Comparison of ENCODE assay signal across 22 cellular contexts in genomic region chr6:35945650-35946025, GRCh38. TPM values are rescaled to one million over a fixed set of nuclear protein-coding genes. Genes with fewer than 3 reads are reported as not detected.
DNase-seq lines count a peak whose midpoint lies in the region; ATAC-seq, FAIRE-seq and TF ChIP-seq lines count a peak whose summit lies in the region.
"Had no signal": no experiment of that assay in that cellular context is flagged by ENCODE, and none has a peak within 500 bp of the region (broad histone marks: within the 10 kb centered on the region; RNA-seq: fewer than 3 reads in every experiment).

No MANE protein-coding gene starts in this region.

- POLR2A ChIA-PET in IMR-90 (lab: Charles Lee; ENCODE audit: unreplicated experiment), result no interaction called here

- no peak overlapping the region for H3K56ac ChIP-seq in IMR-90 (ENCODE audit: extremely low read depth, insufficient read depth, low read length)

- H3K9ac ChIP-seq in IMR-90 (ENCODE audit: low read depth, low read length), result no peak overlapping the region
- H3K9ac ChIP-seq: BLaER1 had no signal

- H3K4me1 ChIP-seq in IMR-90 (ENCODE audit: control insufficient read depth, insufficient read depth, low read length) (no peaks in the 10 kb centered on the region), heart left ventricle (no peaks in the 10 kb centered on the region)
- H3K4me1 ChIP-seq: BLaER1 had no signal

- dilution Hi-C loops in IMR-90 (cut with HindIII; ENCODE audit: low sequenced_read_pairs, unreplicated experiment), result no loop called here

- H2BK120ac ChIP-seq in IMR-90 (ENCODE audit: low read depth, low read length), result no peak overlapping the region

- H3K36me3 ChIP-seq in IMR-90 (ENCODE audit: control insufficient read depth, insufficient read depth, low read length), result no peaks in the 10 kb centered on the region
- no peaks in the 10 kb centered on the region for H3K36me3 ChIP-seq in bronchial epithelial cell (ENCODE audit: control insufficient read depth, insufficient read depth, low read length)
- H3K36me3 ChIP-seq in heart left ventricle, result no peaks in the 10 kb centered on the region
- H3K36me3 ChIP-seq: BLaER1 had no signal

- H4K20me1 ChIP-seq in IMR-90 (ENCODE audit: insufficient read depth, low read length), result no peaks in the 10 kb centered on the region; the same call in 1 of the 2 replicates
- H4K20me1 ChIP-seq: BLaER1 had no signal

- no peak overlapping the region for H2BK20ac ChIP-seq in IMR-90 (ENCODE audit: low read depth, low read length)

- TF ChIP-seq POLR2A in IMR-90 (IDR thresholded peaks at IDR 0.05; ENCODE audit: low read depth, low read length) (no peak), heart left ventricle (IDR thresholded peaks at IDR 0.05) (no peak)

- BruUV-seq in IMR-90 (replicated peaks; lab: Mats Ljungman, UMichigan), result no TSS peak

- no peak overlapping the region for H3K4me3 ChIP-seq in IMR-90 (ENCODE audit: insufficient read depth, low read depth, low read length)
- H3K4me3 ChIP-seq in bronchial epithelial cell (ENCODE audit: low read depth, low read length), result no peak overlapping the region
- H3K4me3 ChIP-seq in heart left ventricle, result no peak overlapping the region
- H3K4me3 ChIP-seq: BLaER1, SK-N-MC had no signal

- no peaks in the 10 kb centered on the region for H3K9me3 ChIP-seq in IMR-90 (ENCODE audit: control insufficient read depth, insufficient read depth, low read length)
- no peaks in the 10 kb centered on the region for H3K9me3 ChIP-seq in heart left ventricle

- no peak overlapping the region for H2BK5ac ChIP-seq in IMR-90 (ENCODE audit: low read depth, low read length, poor library complexity, severe bottlenecking)

- peak; percentile 7 for DNase-seq in EH (ENCODE audit: low read depth)
- peak; percentile 51 for DNase-seq in IMR-90
- peak; percentile 33 for DNase-seq in bronchial epithelial cell (ENCODE audit: low read depth)
- peak; percentile 79 for DNase-seq in kidney tubule cell (ENCODE audit: low spot score)
- no peak for DNase-seq in heart left ventricle
- no peak for DNase-seq in cerebellar cortex (ENCODE audit: low spot score)
- no peak for DNase-seq in NCI-H2196 (lab: John Stamatoyannopoulos, UW; ENCODE audit: unreplicated experiment)
- DNase-seq: CD4-positive, alpha-beta memory T cell; DMS153; H9; Kasumi-1; NCI-H1105; NCI-H2081; NCI-H2171 treated with DMSO at 0.1 percent for 48 hours; NCI-H446 treated with DMSO at 0.1 percent for 48 hours; Right ventricle myocardium superior had no signal

- H3K4me2 ChIP-seq in IMR-90 (ENCODE audit: low read depth, low read length), result no peak overlapping the region
- H3K4me2 ChIP-seq: BLaER1 had no signal

- ATAC-seq in IMR-90 (ENCODE audit: low read depth) (no peak), heart left ventricle (no peak)

- H2AK9ac ChIP-seq in IMR-90 (replicated peaks; ENCODE audit: low read depth, low read length, poor library complexity), result no peak overlapping the region

- no peak overlapping the region for H3K18ac ChIP-seq in IMR-90 (ENCODE audit: low read depth, low read length)

- no peak overlapping the region for H2BK15ac ChIP-seq in IMR-90 (ENCODE audit: low read depth, low read length)

- no peak overlapping the region for H2AK5ac ChIP-seq in IMR-90 (ENCODE audit: low read depth, low read length)

- CTCF ChIA-PET in IMR-90 (lab: Yijun Ruan, JAX), result interaction anchor here (0.6 kb wide), 1 partner anchor 21 kb away, joined by 3 read pairs; no protein-coding TSS in a partner anchor

- intact Hi-C loops in IMR-90 (cut with micrococcal nuclease) (no loop called here), heart left ventricle (cut with DNase I) (no loop called here)

- in situ Hi-C loops in IMR-90 (cut with MboI; ENCODE audit: low sequenced_read_pairs), result no loop called here

- no peak overlapping the region for H4K8ac ChIP-seq in IMR-90 (ENCODE audit: low read depth in 2 of 2, low read length in 2 of 2)

- no peak overlapping the region for H3K23ac ChIP-seq in IMR-90 (ENCODE audit: low read depth, low read length)

- H3K14ac ChIP-seq in IMR-90 (replicated peaks; ENCODE audit: low read depth, low read length), result no peak overlapping the region

- no peak overlapping the region for H4K5ac ChIP-seq in IMR-90 (ENCODE audit: low read depth, low read length)

- H3K27ac ChIP-seq in IMR-90 (ENCODE audit: insufficient read depth, low read length), result no peak overlapping the region
- H3K27ac ChIP-seq in heart left ventricle, result no peak overlapping the region
- H3K27ac ChIP-seq: BLaER1, SK-N-MC had no signal

- H2AFZ ChIP-seq in IMR-90 (replicated peaks; ENCODE audit: low read length, poor library complexity), result no peak overlapping the region

- TF ChIP-seq CTCF in IMR-90 (conservative IDR thresholded peaks at IDR 0.05; ENCODE audit: low read depth, low read length) (no peak), bronchial epithelial cell (IDR thresholded peaks at IDR 0.05; ENCODE audit: insufficient read depth, low read length, severe bottlenecking) (no peak), heart left ventricle (IDR thresholded peaks at IDR 0.05) (no peak)

- FAIRE-seq in bronchial epithelial cell (lab: Jason Lieb, UNC), result no peak
- FAIRE-seq: A204.1, GM12892, GM18507, RCC 7860 had no signal

- no peak overlapping the region for H3K4ac ChIP-seq in IMR-90 (ENCODE audit: low read depth, low read length)

- WGBS in IMR-90 (ENCODE audit: extremely low coverage in 2 of 2, insufficient read length in 1 of 2), 2 experiments, result no CpG with 5 or more reads among the region's 1 CpG
- 61 to 81% (median 71%) methylated on average over 1 of the region's 1 CpG for WGBS in heart left ventricle, 4 donors

- H3K79me1 ChIP-seq in IMR-90 (ENCODE audit: low read depth in 1 of 2, low read length in 2 of 2), result no peaks in the 10 kb centered on the region; a peak in 1 of 4 replicates

- H3K27me3 ChIP-seq in IMR-90 (ENCODE audit: control insufficient read depth, insufficient read depth, low read length) (no peaks in the 10 kb centered on the region), bronchial epithelial cell (ENCODE audit: control insufficient read depth, insufficient read depth, low read length) (no peaks in the 10 kb centered on the region), heart left ventricle (no peaks in the 10 kb centered on the region)
- H3K27me3 ChIP-seq: BLaER1 had no signal

- H4K91ac ChIP-seq in IMR-90 (ENCODE audit: insufficient read depth, low read depth, low read length), result no peak overlapping the region

- no peaks in the 10 kb centered on the region for H3K9me1 ChIP-seq in IMR-90 (ENCODE audit: insufficient read depth, low read length)

- TF ChIP-seq RAD21 in IMR-90 (IDR thresholded peaks at IDR 0.05; ENCODE audit: low read length), result no peak

TF ChIP-seq in IMR-90, 13 proteins besides CTCF, POLR2A, EP300 and RAD21:
- peak; percentile 49; the same call in 1 of the 2 replicates for TF ChIP-seq CEBPB (IDR thresholded peaks at IDR 0.05; ENCODE audit: low read depth, low read length)
- no peak for TF ChIP-seq CHD1 (IDR thresholded peaks at IDR 0.05; ENCODE audit: low read depth, low read length)
- no peak for TF ChIP-seq ELK1 (IDR thresholded peaks at IDR 0.05; ENCODE audit: borderline replicate concordance, low read depth, low read length)
- no peak for TF ChIP-seq USF2 (IDR thresholded peaks at IDR 0.05; ENCODE audit: low read depth, low read length)
- no peak for TF ChIP-seq MAZ (IDR thresholded peaks at IDR 0.05; ENCODE audit: borderline replicate concordance, low read depth, low read length)

RNA-seq across cellular contexts. Expression of gene SRPK1, which starts 24.7 kb away (rescaled TPM):
- total RNA-seq in IMR-90 (2012; rRNA removed), result 44.6 and 92.8 TPM in 2 replicates
- polyA plus RNA-seq in IMR-90 (2012; rRNA removed), result 17.6 and 22.5 TPM in 2 replicates
- 4.2 and 6.1 TPM in 2 replicates for polyA plus RNA-seq in IMR-90 (2012; cell fraction: cytosol; rRNA removed)
- polyA plus RNA-seq in IMR-90 (2012; cell fraction: nucleus; rRNA removed; ENCODE audit: low replicate concordance), result 9.1 and 34.1 TPM in 2 replicates
- 56.3 and 90.6 TPM in 2 replicates for total RNA-seq in bronchial epithelial cell
- total RNA-seq in heart left ventricle, result 10 to 100 TPM; 17.7 to 41.7 (median 19.9) TPM
- 10 to 100 TPM in 1 of 2 donors, 1 to 10 TPM in 1; 5.0 to 15.6 TPM for polyA plus RNA-seq in heart left ventricle

Comparison
In these comparisons a context has a peak if more than half of its experiments do, and no peak if none do; other contexts are left out.
1. DNase-seq: peak in EH (single experiment), IMR-90 (single experiment), bronchial epithelial cell (single experiment) and kidney tubule cell (single experiment); none in heart left ventricle (0 of 5), cerebellar cortex (single experiment) and NCI-H2196 (single experiment).